ENCODE assay signal across 1 cellular context in the genomic region with DNA sequence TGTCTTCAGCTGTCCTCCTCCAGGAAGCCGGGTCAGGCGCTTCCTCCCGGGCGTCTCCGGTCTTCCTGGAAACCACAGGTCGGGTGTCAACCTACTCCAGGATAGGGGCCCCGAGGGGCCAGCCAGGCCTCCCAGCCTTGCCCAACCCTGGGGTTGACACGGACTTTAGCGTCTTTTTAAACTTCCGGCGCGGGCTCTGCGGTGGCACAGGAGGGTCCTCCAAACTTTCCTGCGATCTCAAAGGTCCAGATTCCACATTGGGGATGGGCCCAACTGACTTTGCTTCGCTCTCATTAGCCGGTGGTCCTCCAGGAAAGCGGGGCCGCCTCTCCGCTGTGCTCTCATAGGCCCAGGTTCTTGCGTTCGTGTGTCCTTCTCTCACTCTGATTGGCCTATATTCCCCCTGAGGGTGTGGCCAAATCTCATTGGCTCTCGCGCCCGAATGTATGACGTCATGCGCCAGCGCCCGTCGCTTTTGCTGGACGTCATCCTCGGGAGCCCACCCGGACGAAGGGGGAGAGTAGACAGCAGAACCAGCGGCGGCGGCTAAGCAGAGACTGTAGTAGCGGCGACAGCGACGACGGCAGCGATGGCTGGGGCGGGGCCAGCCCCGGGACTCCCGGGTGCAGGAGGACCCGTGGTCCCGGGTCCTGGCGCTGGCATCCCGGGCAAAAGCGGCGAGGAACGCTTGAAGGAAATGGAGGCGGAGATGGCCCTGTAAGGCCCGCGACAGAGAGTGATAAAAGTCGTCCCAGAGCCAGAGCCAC.
TF ChIP-seq lines count a peak whose summit lies in the region.

TSS of gene RBM42 (plus strand) at position 472 of the 767 bp plus-strand sequence. CDS start at position 590, 118 bp downstream.

TF ChIP-seq in HepG2, 621 proteins besides CTCF, POLR2A, EP300 and RAD21 (continued from another document):
- peak; percentile 54; the same call in 1 of the 2 replicates for TF ChIP-seq NFAT5 (CRISPR knock-in tag; IDR thresholded peaks at IDR 0.05)
- no peak for TF ChIP-seq ONECUT2 (CRISPR knock-in tag; IDR thresholded peaks at IDR 0.05)
- no peak for TF ChIP-seq NCOA1 (CRISPR knock-in tag; IDR thresholded peaks at IDR 0.05)
- 0 out of 2 replicates have a peak, but pooled peaks have one; percentile 13 for TF ChIP-seq ZNF614 (CRISPR knock-in tag; IDR thresholded peaks at IDR 0.05; ENCODE audit: borderline replicate concordance)
- TF ChIP-seq KDM4B (CRISPR knock-in tag; IDR thresholded peaks at IDR 0.05) = peak; percentile 91
- no peak for TF ChIP-seq GPBP1L1 (CRISPR knock-in tag; IDR thresholded peaks at IDR 0.05)
- TF ChIP-seq, protein P1, sequence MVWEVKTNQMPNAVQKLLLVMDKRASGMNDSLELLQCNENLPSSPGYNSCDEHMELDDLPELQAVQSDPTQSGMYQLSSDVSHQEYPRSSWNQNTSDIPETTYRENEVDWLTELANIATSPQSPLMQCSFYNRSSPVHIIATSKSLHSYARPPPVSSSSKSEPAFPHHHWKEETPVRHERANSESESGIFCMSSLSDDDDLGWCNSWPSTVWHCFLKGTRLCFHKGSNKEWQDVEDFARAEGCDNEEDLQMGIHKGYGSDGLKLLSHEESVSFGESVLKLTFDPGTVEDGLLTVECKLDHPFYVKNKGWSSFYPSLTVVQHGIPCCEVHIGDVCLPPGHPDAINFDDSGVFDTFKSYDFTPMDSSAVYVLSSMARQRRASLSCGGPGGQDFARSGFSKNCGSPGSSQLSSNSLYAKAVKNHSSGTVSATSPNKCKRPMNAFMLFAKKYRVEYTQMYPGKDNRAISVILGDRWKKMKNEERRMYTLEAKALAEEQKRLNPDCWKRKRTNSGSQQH (CRISPR knock-in tag; IDR thresholded peaks at IDR 0.05; ENCODE audit: low read depth) = peak; percentile 67; the same call in 1 of the 2 replicates
- no peak for TF ChIP-seq ZNF124 (CRISPR knock-in tag; IDR thresholded peaks at IDR 0.05)
- TF ChIP-seq ZNF761 (CRISPR knock-in tag; conservative IDR thresholded peaks at IDR 0.05) = 0 out of 2 replicates have a peak, but pooled peaks have one; percentile 42
